1 cellular context compared by ENCODE assay signal in the genomic region with DNA sequence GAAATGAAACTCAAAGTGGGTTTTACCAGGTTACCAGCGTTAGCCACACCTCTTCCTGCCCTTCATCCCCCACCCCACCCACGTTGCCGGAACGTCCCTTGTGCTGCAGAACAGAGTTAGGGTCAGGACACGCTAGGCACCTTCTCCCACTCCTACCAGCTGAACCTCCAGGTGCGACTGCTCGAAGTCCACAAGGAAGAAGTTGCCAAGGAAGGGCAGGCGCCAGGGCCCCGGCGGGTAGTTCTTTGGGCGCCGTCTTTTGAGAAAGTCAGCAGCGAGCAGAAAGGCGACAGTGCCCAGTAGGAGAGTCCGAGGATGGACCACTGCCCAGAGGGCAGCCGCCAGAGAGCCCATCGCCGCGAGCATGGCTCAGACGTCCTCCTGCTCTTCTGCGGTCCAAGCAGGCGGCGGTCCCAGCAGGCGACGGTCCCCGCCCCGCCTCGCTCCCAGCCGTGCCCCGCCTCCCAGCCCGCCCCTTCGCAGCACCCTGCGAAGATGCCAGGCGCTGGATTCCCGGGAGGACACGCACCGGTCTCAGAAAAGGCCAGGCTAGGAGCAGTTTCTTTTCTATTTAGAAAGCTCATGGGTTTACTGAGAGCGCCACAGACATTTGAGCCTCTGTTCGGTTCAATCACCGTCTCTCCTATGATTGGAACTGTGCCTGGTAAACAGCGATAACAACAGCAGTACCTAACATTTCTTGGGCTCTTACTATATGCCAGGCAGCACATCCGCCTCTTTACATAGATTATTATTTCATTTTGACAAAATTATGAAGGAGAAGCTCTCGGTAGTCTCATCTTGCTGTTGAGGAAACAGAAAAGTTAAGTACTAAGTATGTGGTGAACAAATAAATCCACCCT.
TF ChIP-seq lines count a peak whose summit lies in the region.

A gene with protein sequence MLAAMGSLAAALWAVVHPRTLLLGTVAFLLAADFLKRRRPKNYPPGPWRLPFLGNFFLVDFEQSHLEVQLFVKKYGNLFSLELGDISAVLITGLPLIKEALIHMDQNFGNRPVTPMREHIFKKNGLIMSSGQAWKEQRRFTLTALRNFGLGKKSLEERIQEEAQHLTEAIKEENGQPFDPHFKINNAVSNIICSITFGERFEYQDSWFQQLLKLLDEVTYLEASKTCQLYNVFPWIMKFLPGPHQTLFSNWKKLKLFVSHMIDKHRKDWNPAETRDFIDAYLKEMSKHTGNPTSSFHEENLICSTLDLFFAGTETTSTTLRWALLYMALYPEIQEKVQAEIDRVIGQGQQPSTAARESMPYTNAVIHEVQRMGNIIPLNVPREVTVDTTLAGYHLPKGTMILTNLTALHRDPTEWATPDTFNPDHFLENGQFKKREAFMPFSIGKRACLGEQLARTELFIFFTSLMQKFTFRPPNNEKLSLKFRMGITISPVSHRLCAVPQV (minus strand): TSS at position 393 of the 863 bp plus-strand sequence. CDS start 27 bp downstream, at position 366.

TF ChIP-seq in liver, 16 proteins besides CTCF, POLR2A, EP300 and RAD21 (continued from another document):
- TF ChIP-seq FOXA2 (IDR thresholded peaks at IDR 0.05) = no peak
- TF ChIP-seq TAF1 (conservative IDR thresholded peaks at IDR 0.05) = peak; percentile 9
- TF ChIP-seq SP1 (IDR thresholded peaks at IDR 0.05) = no peak
- peak; percentile 72 for TF ChIP-seq YY1 (IDR thresholded peaks at IDR 0.05)
- peak in 1 of 2 donors; percentile 13 for TF ChIP-seq HNF4A (conservative IDR thresholded peaks at IDR 0.05)
